Comparison of ENCODE assay signal across 27 cellular contexts in genomic region chr21:44654576-44654950, GRCh38. TPM values are rescaled to one million over a fixed set of nuclear protein-coding genes. Genes with fewer than 3 reads are reported as not detected.
DNase-seq lines count a peak whose midpoint lies in the region; ATAC-seq lines count a peak whose summit lies in the region.
"Had no signal": no experiment of that assay in that cellular context is flagged by ENCODE, and none has a peak within 500 bp of the region (broad histone marks: within the 10 kb centered on the region; RNA-seq: fewer than 3 reads in every experiment).

Gene KRTAP12-4 (minus strand): TSS chr21:44654659. CDS start chr21:44654614, 45 bp downstream.

- peaks cover 15% of the 10 kb centered on the region for H3K9me3 Mint-ChIP-seq in activated CD8-positive, alpha-beta memory T cell treated with anti-CD3 and anti-CD28 coated beads, Interleukin-2, amount 10 ng/mL, durations not matched to agents 7 days and 5 days (ENCODE audit: low read depth)
- H3K9me3 Mint-ChIP-seq in T-helper 1 cell treated with Interleukin-12 subunit alpha and Interleukin-12 subunit beta and Interleukin-4 antibody, amounts not matched to agents 30 μg/mL and 1 μg/mL, for 36 hours, result peaks cover 56% of the 10 kb centered on the region
- peaks cover 17 to 18% of the 10 kb centered on the region in 2 donors for H3K9me3 Mint-ChIP-seq in stimulated activated naive B cell treated with anti-CD40 and anti-IgM and Interleukin-4, amounts not matched to agents 10 μg/mL and 1 μg/mL and 100 μg/mL, for 72 hours

- ATAC-seq in activated CD8-positive, alpha-beta memory T cell treated with anti-CD3 and anti-CD28 coated beads, Interleukin-2, amount 10 ng/mL, durations not matched to agents 7 days and 5 days, result no peak
- no peak for ATAC-seq in stimulated activated naive B cell treated with anti-CD40 and anti-IgM and Interleukin-4, amounts not matched to agents 10 μg/mL and 1 μg/mL and 100 μg/mL, for 72 hours (replicated peaks)
- no peak for ATAC-seq in HG03439 (IDR thresholded peaks at IDR 0.05; ENCODE audit: unreplicated experiment)
- ATAC-seq: A549, upper lobe of right lung had no signal

- H3K36me3 ChIP-seq in effector memory CD4-positive, alpha-beta T cell (ENCODE audit: control insufficient read depth, insufficient read depth, low read length), result no peaks in the 10 kb centered on the region
- H3K36me3 ChIP-seq: Peyer's patch, upper lobe of right lung had no signal

- no peaks in the 10 kb centered on the region for H3K9me3 ChIP-seq in effector memory CD4-positive, alpha-beta T cell (ENCODE audit: control insufficient read depth, low read length)
- H3K9me3 ChIP-seq: A549, Peyer's patch had no signal

- H3K4me3 Mint-ChIP-seq in activated CD8-positive, alpha-beta memory T cell treated with anti-CD3 and anti-CD28 coated beads, Interleukin-2, amount 10 ng/mL, durations not matched to agents 7 days and 5 days, result no peak within 1 kb of the TSS
- H3K4me3 Mint-ChIP-seq in T-helper 1 cell treated with Interleukin-12 subunit alpha and Interleukin-12 subunit beta and Interleukin-4 antibody, amounts not matched to agents 30 μg/mL and 1 μg/mL, for 36 hours, result no peak within 1 kb of the TSS
- no peak within 1 kb of the TSS for H3K4me3 Mint-ChIP-seq in stimulated activated naive B cell treated with anti-CD40 and anti-IgM and Interleukin-4, amounts not matched to agents 10 μg/mL and 1 μg/mL and 100 μg/mL, for 72 hours
- H3K4me3 Mint-ChIP-seq: dendritic cell treated with granulocyte-macrophage colony-stimulating factor and Interleukin-4, amounts not matched to agents 40 ng/mL and 50 ng/mL, for 4 days had no signal

- peak within 1 kb of the TSS; percentile 31 for H3K27ac ChIP-seq in effector memory CD4-positive, alpha-beta T cell (ENCODE audit: insufficient read depth, low read length, poor library complexity, severe bottlenecking)
- H3K27ac ChIP-seq: A549, upper lobe of right lung had no signal

- H3K27ac Mint-ChIP-seq in activated CD8-positive, alpha-beta memory T cell treated with anti-CD3 and anti-CD28 coated beads, Interleukin-2, amount 10 ng/mL, durations not matched to agents 7 days and 5 days, result peak within 1 kb of the TSS; percentile 70
- H3K27ac Mint-ChIP-seq in T-helper 1 cell treated with Interleukin-12 subunit alpha and Interleukin-12 subunit beta and Interleukin-4 antibody, amounts not matched to agents 30 μg/mL and 1 μg/mL, for 36 hours, result peak within 1 kb of the TSS; percentile 75
- peak within 1 kb of the TSS; percentile 42 for H3K27ac Mint-ChIP-seq in stimulated activated naive B cell treated with anti-CD40 and anti-IgM and Interleukin-4, amounts not matched to agents 10 μg/mL and 1 μg/mL and 100 μg/mL, for 72 hours
- H3K27ac Mint-ChIP-seq: dendritic cell treated with granulocyte-macrophage colony-stimulating factor and Interleukin-4, amounts not matched to agents 40 ng/mL and 50 ng/mL, for 4 days had no signal

- no peaks in the 10 kb centered on the region for H3K27me3 ChIP-seq in effector memory CD4-positive, alpha-beta T cell (replicated peaks; ENCODE audit: control insufficient read depth, insufficient read depth, low read length, poor library complexity, severe bottlenecking)
- H3K27me3 ChIP-seq: Peyer's patch, upper lobe of right lung had no signal

- peaks cover 60% of the 10 kb centered on the region for H3K4me1 Mint-ChIP-seq in activated CD8-positive, alpha-beta memory T cell treated with anti-CD3 and anti-CD28 coated beads, Interleukin-2, amount 10 ng/mL, durations not matched to agents 7 days and 5 days
- H3K4me1 Mint-ChIP-seq in T-helper 1 cell treated with Interleukin-12 subunit alpha and Interleukin-12 subunit beta and Interleukin-4 antibody, amounts not matched to agents 30 μg/mL and 1 μg/mL, for 36 hours (ENCODE audit: low read depth), result peaks cover 52% of the 10 kb centered on the region
- no peaks in the 10 kb centered on the region for H3K4me1 Mint-ChIP-seq in stimulated activated naive B cell treated with anti-CD40 and anti-IgM and Interleukin-4, amounts not matched to agents 10 μg/mL and 1 μg/mL and 100 μg/mL, for 72 hours

- peaks cover 39% of the 10 kb centered on the region for H3K36me3 Mint-ChIP-seq in activated CD8-positive, alpha-beta memory T cell treated with anti-CD3 and anti-CD28 coated beads, Interleukin-2, amount 10 ng/mL, durations not matched to agents 7 days and 5 days
- H3K36me3 Mint-ChIP-seq in T-helper 1 cell treated with Interleukin-12 subunit alpha and Interleukin-12 subunit beta and Interleukin-4 antibody, amounts not matched to agents 30 μg/mL and 1 μg/mL, for 36 hours (ENCODE audit: low read depth), result peaks cover 55% of the 10 kb centered on the region
- peaks cover 0 to 4% of the 10 kb centered on the region in 2 donors for H3K36me3 Mint-ChIP-seq in stimulated activated naive B cell treated with anti-CD40 and anti-IgM and Interleukin-4, amounts not matched to agents 10 μg/mL and 1 μg/mL and 100 μg/mL, for 72 hours

- peaks cover 44% of the 10 kb centered on the region for H3K4me1 ChIP-seq in effector memory CD4-positive, alpha-beta T cell (ENCODE audit: control insufficient read depth, insufficient read depth, low read length, poor library complexity, severe bottlenecking)
- H3K4me1 ChIP-seq: A549, Peyer's patch, upper lobe of right lung had no signal

- no peak for DNase-seq in activated CD8-positive, alpha-beta memory T cell treated with anti-CD3 and anti-CD28 coated beads, Interleukin-2, amount 10 ng/mL, durations not matched to agents 7 days and 5 days
- no peak for DNase-seq in activated CD8-positive, alpha-beta memory T cell treated with anti-CD3 and anti-CD28 coated beads for 24 hours
- no peak for DNase-seq in effector memory CD4-positive, alpha-beta T cell
- no peak for DNase-seq in stimulated activated naive B cell treated with anti-CD40 and anti-IgM and Interleukin-4, amounts not matched to agents 10 μg/mL and 1 μg/mL and 100 μg/mL, for 72 hours
- DNase-seq in iPS-NIHi11 (ENCODE audit: low spot score) (no peak), cerebellar nuclear complex (lab: John Stamatoyannopoulos, UW) (no peak)
- DNase-seq: anterior cingulate cortex, Calu3, DND-41, GOT3, KBM-7, midbrain, MM.1S, NCI-H2107, NCI-H510A treated with DMSO at 0.1 percent for 48 hours, SIG-M5, substantia nigra, upper lobe of right lung had no signal

- H3K4me3 ChIP-seq in effector memory CD4-positive, alpha-beta T cell (ENCODE audit: insufficient read depth, low read depth, low read length, poor library complexity, severe bottlenecking), result no peak within 1 kb of the TSS
- H3K4me3 ChIP-seq: A549, Peyer's patch, upper lobe of right lung had no signal

- H3K27me3 Mint-ChIP-seq in activated CD8-positive, alpha-beta memory T cell treated with anti-CD3 and anti-CD28 coated beads, Interleukin-2, amount 10 ng/mL, durations not matched to agents 7 days and 5 days, result no peaks in the 10 kb centered on the region
- no peaks in the 10 kb centered on the region for H3K27me3 Mint-ChIP-seq in T-helper 1 cell treated with Interleukin-12 subunit alpha and Interleukin-12 subunit beta and Interleukin-4 antibody, amounts not matched to agents 30 μg/mL and 1 μg/mL, for 36 hours (ENCODE audit: low read depth)
- H3K27me3 Mint-ChIP-seq in stimulated activated naive B cell treated with anti-CD40 and anti-IgM and Interleukin-4, amounts not matched to agents 10 μg/mL and 1 μg/mL and 100 μg/mL, for 72 hours, result peaks cover 31 to 36% of the 10 kb centered on the region in 2 donors

- CTCF ChIA-PET in activated CD8-positive, alpha-beta memory T cell treated with anti-CD3 and anti-CD28 coated beads, Interleukin-2, amount 10 ng/mL, durations not matched to agents 7 days and 5 days (lab: Charles Lee), result interaction anchor here (1.3 kb wide), 1 partner anchor 144 kb away, joined by 4 read pairs; no protein-coding TSS in a partner anchor

RNA-seq across cellular contexts. Expression of gene KRTAP12-4, which starts in this region (rescaled TPM):
- total RNA-seq in activated CD8-positive, alpha-beta memory T cell treated with anti-CD3 and anti-CD28 coated beads, Interleukin-2, amount 10 ng/mL, durations not matched to agents 7 days and 5 days, result not detected
- total RNA-seq: Calu3, cardiac septum, HT1080, liver, Peyer's patch, posterior vena cava, upper lobe of right lung had no signal
